ENCODE assay signal across 8 cellular contexts in the genomic region with DNA sequence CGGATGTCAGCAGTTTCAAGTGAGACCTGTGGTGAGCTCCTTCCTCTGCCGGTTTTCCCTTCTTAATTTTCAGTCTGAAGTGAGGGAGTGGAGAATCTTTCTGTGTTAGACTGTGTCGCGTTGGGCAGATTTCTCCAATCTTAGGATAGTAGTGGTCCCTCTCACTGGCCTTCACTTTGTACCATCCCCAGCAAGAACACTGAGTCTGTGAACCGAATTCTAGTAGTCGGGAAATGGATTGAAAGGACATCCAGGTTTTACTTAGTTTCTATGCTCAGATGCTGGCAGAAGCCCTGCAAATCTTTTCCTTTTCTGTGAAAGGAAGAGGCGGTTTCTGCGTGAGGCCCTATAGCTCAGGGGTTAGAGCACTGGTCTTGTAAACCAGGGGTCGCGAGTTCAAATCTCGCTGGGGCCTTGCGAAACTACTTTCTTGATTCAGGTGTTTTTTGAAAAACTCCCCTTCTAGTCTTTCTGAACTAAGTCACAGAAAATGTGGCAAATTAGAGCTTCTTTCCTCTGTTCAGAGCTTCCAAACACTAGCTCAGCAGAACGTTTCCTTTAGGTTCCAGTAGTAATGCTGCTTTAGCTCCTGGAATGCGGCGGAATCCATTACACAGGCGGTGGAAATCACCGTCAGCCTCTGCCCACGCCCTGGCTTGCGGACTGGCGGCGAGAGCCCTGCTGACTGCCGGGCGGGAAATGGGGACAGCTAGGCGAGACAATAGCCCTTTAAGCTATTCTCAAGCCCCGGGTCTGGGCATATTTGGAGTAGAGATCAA. TPM values are rescaled to one million over a fixed set of nuclear protein-coding genes. Genes with fewer than 3 reads are reported as not detected.
DNase-seq lines count a peak whose midpoint lies in the region; ATAC-seq and TF ChIP-seq lines count a peak whose summit lies in the region.

No MANE protein-coding gene starts in this region.

- H4K20me1 ChIP-seq in PC-9 (ENCODE audit: insufficient read depth) (no peaks in the 10 kb centered on the region), fibroblast of lung (ENCODE audit: control insufficient read depth, extremely low read depth, insufficient read depth, low read length) (no peaks in the 10 kb centered on the region)

- H3K9me3 ChIP-seq in PC-9 (ENCODE audit: insufficient read depth, low read depth) (no peaks in the 10 kb centered on the region), fibroblast of lung (ENCODE audit: control insufficient read depth, insufficient read depth, low read depth, low read length) (no peaks in the 10 kb centered on the region)

- H3K4me3 ChIP-seq in PC-9 (peak overlapping the region; percentile 75), fibroblast of lung (replicated peaks in 1 of 4; ENCODE audit: control extremely low read depth in 1 of 4, insufficient read depth in 1 of 4, low read depth in 3 of 4, low read length in 4 of 4) (peak overlapping the region; percentile 82 to 99 (median 92))

- H3K9ac ChIP-seq in fibroblast of lung (ENCODE audit: insufficient read depth, low read length) = peak overlapping the region; percentile 97

- CTCF ChIA-PET in PC-9 (lab: Charles Lee) = interaction anchor here (0.6 to 0.8 kb wide), 4 partner anchors 9 to 462 kb away, joined by 3 to 6 read pairs (median 3); no protein-coding TSS in a partner anchor

- H3K36me3 ChIP-seq in PC-9 (ENCODE audit: low read depth) (no peaks in the 10 kb centered on the region), fibroblast of lung (ENCODE audit: control insufficient read depth, insufficient read depth, low read length) (no peaks in the 10 kb centered on the region)

- peaks cover 6% of the 10 kb centered on the region for H3K4me1 Mint-ChIP-seq in activated T-cell treated with anti-CD3 and anti-CD28 coated beads, Interleukin-2, amount 50 U/mL, for 4 hours (ENCODE audit: low read depth)
- peaks cover 10 to 21% (median 11%) of the 10 kb centered on the region in 3 donors for H3K4me1 Mint-ChIP-seq in naive B cell

- ATAC-seq in HG03565 (IDR thresholded peaks at IDR 0.05; ENCODE audit: unreplicated experiment) (peak; percentile 16), naive B cell (ENCODE audit: low read depth in 2 of 2) (peak; percentile 26 to 33)
- ATAC-seq in activated T-cell treated with anti-CD3 and anti-CD28 coated beads, Interleukin-2, amount 50 U/mL, for 4 hours = peak; percentile 13 to 15

- H3K27ac Mint-ChIP-seq in naive B cell = no peak overlapping the region

- H3K4me2 ChIP-seq in PC-9 (peak overlapping the region; percentile 95), fibroblast of lung (ENCODE audit: extremely low read depth, insufficient read depth, low read length) (peak overlapping the region; percentile 96)

- H3K36me3 Mint-ChIP-seq in activated T-cell treated with anti-CD3 and anti-CD28 coated beads, Interleukin-2, amount 50 U/mL, for 4 hours (ENCODE audit: insufficient read depth) = no peaks in the 10 kb centered on the region
- H3K36me3 Mint-ChIP-seq in naive B cell = no peaks in the 10 kb centered on the region

- H3K4me3 Mint-ChIP-seq in activated T-cell treated with anti-CD3 and anti-CD28 coated beads, Interleukin-2, amount 50 U/mL, for 4 hours = no peak overlapping the region
- H3K4me3 Mint-ChIP-seq in naive B cell = no peak overlapping the region

- peak overlapping the region; percentile 82 for H3K27ac ChIP-seq in PC-9
- peak overlapping the region; percentile 99 for H3K27ac ChIP-seq in fibroblast of lung (ENCODE audit: insufficient read depth, low read length)

- TF ChIP-seq CTCF in PC-9 (conservative IDR thresholded peaks at IDR 0.05) (no peak), fibroblast of lung (conservative IDR thresholded peaks at IDR 0.05 in 1 of 2, IDR thresholded peaks at IDR 0.05 in 1 of 2; ENCODE audit: low read depth in 1 of 2, low read length in 2 of 2) (no peak)

- H2AFZ ChIP-seq in PC-9 = peak overlapping the region; percentile 99
- peak overlapping the region; percentile 95 for H2AFZ ChIP-seq in fibroblast of lung (ENCODE audit: low read length)

- POLR2A ChIA-PET in PC-9 (lab: Charles Lee; ENCODE audit: unreplicated experiment) = interaction anchor here (0.6 to 0.8 kb wide), 4 partner anchors 73 to 795 kb away, joined by 3 to 10 read pairs (median 4); a partner anchor contains a TSS

- intact Hi-C loops in PC-9 (cut with micrococcal nuclease; ENCODE audit: unreplicated experiment) = loop anchor here (1.0 to 5.0 kb wide), 6 partner anchors 18 to 423 kb away; a partner anchor contains a TSS

- DNase-seq in NCI-H2196 (lab: John Stamatoyannopoulos, UW; ENCODE audit: unreplicated experiment) (peak; percentile 22), NCI-H2196 treated with DMSO at 0.1 percent for 48 hours (lab: John Stamatoyannopoulos, UW; ENCODE audit: unreplicated experiment) (no peak), PC-9 (peak; percentile 72 to 73), fibroblast of lung (ENCODE audit: low read depth in 2 of 2) (peak; percentile 86 to 90), naive B cell (peak; percentile 84)
- peak; percentile 89 for DNase-seq in activated T-cell treated with anti-CD3 and anti-CD28 coated beads, Interleukin-2, amount 50 U/mL, for 4 hours
- DNase-seq in stimulated activated CD8-positive, alpha-beta memory T cell treated with anti-CD3 and anti-CD28 coated beads, Interleukin-7, amount 100 ng/mL, for 4 hours (ENCODE audit: low read depth in 2 of 2) = peak; percentile 73 to 88

- H3K27me3 ChIP-seq in PC-9 (ENCODE audit: insufficient read depth, low read depth) (no peaks in the 10 kb centered on the region), fibroblast of lung (ENCODE audit: control insufficient read depth, insufficient read depth, low read length) (no peaks in the 10 kb centered on the region)

- peaks cover 41% of the 10 kb centered on the region; the same call in 1 of the 2 replicates for H3F3A ChIP-seq in PC-9 (ENCODE audit: insufficient read depth, low read depth)

- H3K9me3 Mint-ChIP-seq in activated T-cell treated with anti-CD3 and anti-CD28 coated beads, Interleukin-2, amount 50 U/mL, for 4 hours = no peaks in the 10 kb centered on the region
- H3K9me3 Mint-ChIP-seq in naive B cell = peaks cover 0 to 5% (median 0%) of the 10 kb centered on the region in 7 donors

- no peaks in the 10 kb centered on the region for H3K27me3 Mint-ChIP-seq in activated T-cell treated with anti-CD3 and anti-CD28 coated beads, Interleukin-2, amount 50 U/mL, for 4 hours (ENCODE audit: low read depth)
- H3K27me3 Mint-ChIP-seq in naive B cell = no peaks in the 10 kb centered on the region

- BruUV-seq in PC-9 (replicated peaks; lab: Mats Ljungman, UMichigan) = no TSS peak

- no peaks in the 10 kb centered on the region for H3K9me2 ChIP-seq in PC-9 (ENCODE audit: insufficient read depth)

- H3K4me1 ChIP-seq in PC-9 (replicated peaks; ENCODE audit: insufficient read depth) (peaks cover 21% of the 10 kb centered on the region), fibroblast of lung (ENCODE audit: control insufficient read depth, extremely low read depth, insufficient read depth, low read length) (no peaks in the 10 kb centered on the region)

- no peaks in the 10 kb centered on the region for H3K79me2 ChIP-seq in PC-9 (ENCODE audit: low read depth)
- H3K79me2 ChIP-seq in fibroblast of lung (ENCODE audit: control insufficient read depth, insufficient read depth, low read length) = no peaks in the 10 kb centered on the region

RNA-seq across cellular contexts. Expression of a gene that starts 2.8 kb away (rescaled TPM):
- total RNA-seq in PC-9 (2021) (2.0 and 4.0 TPM in 2 replicates), fibroblast of lung (20.0 and 22.1 TPM in 2 replicates)
- total RNA-seq in activated T-cell treated with anti-CD3 and anti-CD28 coated beads, Interleukin-2, amount 50 U/mL, for 4 hours = under 1 TPM; 0.08 to 0.18 (median 0.15) TPM
- polyA plus RNA-seq in fibroblast of lung (25.0 and 43.9 TPM in 2 replicates), naive B cell (ENCODE audit: low read depth in 6 of 6) (under 1 TPM in 5 of 6 donors, not detected in 1; 0.18 to 0.61 (median 0.34) TPM)
- polyA plus RNA-seq in fibroblast of lung (2012) = 8.7 and 18.7 TPM in 2 replicates
- polyA minus RNA-seq in fibroblast of lung (ENCODE audit: low replicate concordance) = 5.1 and 21.8 TPM in 2 replicates

RNA-seq across cellular contexts. Expression of a gene that starts 7.0 kb away (rescaled TPM):
- total RNA-seq in PC-9 (2021) = 4.4 and 5.7 TPM in 2 replicates
- under 1 TPM in 1 of 3 donors, not detected in 2; 0.19 TPM for total RNA-seq in activated T-cell treated with anti-CD3 and anti-CD28 coated beads, Interleukin-2, amount 50 U/mL, for 4 hours
- 5.1 and 6.4 TPM in 2 replicates for total RNA-seq in fibroblast of lung
- polyA plus RNA-seq in fibroblast of lung = 3.9 and 7.3 TPM in 2 replicates
- 4.8 and 8.2 TPM in 2 replicates for polyA plus RNA-seq in fibroblast of lung (2012)
- 6.6 and 7.2 TPM in 2 replicates for polyA minus RNA-seq in fibroblast of lung (ENCODE audit: low replicate concordance)
- polyA plus RNA-seq in naive B cell (ENCODE audit: low read depth in 6 of 6) = under 1 TPM in 3 of 6 donors, not detected in 3; 0.53 to 0.63 (median 0.57) TPM

RNA-seq across cellular contexts. Expression of a gene that starts 40.0 kb away (rescaled TPM):
- not detected in 2 replicates for total RNA-seq in PC-9 (2021)
- total RNA-seq in activated T-cell treated with anti-CD3 and anti-CD28 coated beads, Interleukin-2, amount 50 U/mL, for 4 hours = not detected
- total RNA-seq in fibroblast of lung = not detected in 2 replicates
- polyA plus RNA-seq in fibroblast of lung = not detected in 2 replicates
- polyA plus RNA-seq in fibroblast of lung (2012) = not detected in 2 replicates
- not detected in 2 replicates for polyA minus RNA-seq in fibroblast of lung (ENCODE audit: low replicate concordance)
- polyA plus RNA-seq in naive B cell (ENCODE audit: low read depth in 6 of 6) = not detected
